ENCODE assay signal across 8 cellular contexts in genomic region chr10:21527634-21528451, GRCh38. TPM values are rescaled to one million over a fixed set of nuclear protein-coding genes. Genes with fewer than 3 reads are reported as not detected.
DNase-seq lines count a peak whose midpoint lies in the region; ATAC-seq lines count a peak whose summit lies in the region.

No MANE protein-coding gene starts in this region.

- CTCF ChIA-PET in CD8-positive, alpha-beta memory T cell (lab: Charles Lee): interaction anchor here (1.8 to 3.1 kb wide), 3 partner anchors 9 to 32 kb away, joined by 4 to 19 read pairs (median 8); no protein-coding TSS in a partner anchor

- peaks cover 26 to 38% (median 34%) of the 10 kb centered on the region in 3 donors for H3K4me1 Mint-ChIP-seq in CD8-positive, alpha-beta memory T cell
- peaks cover 17 to 36% (median 20%) of the 10 kb centered on the region in 3 donors for H3K4me1 Mint-ChIP-seq in IgD-negative memory B cell
- H3K4me1 Mint-ChIP-seq in activated naive CD8-positive, alpha-beta T cell treated with anti-CD3 and anti-CD28 coated beads for 36 hours: peaks cover 32% of the 10 kb centered on the region
- H3K4me1 Mint-ChIP-seq in immature natural killer cell: peaks cover 24 to 36% of the 10 kb centered on the region in 2 donors
- H3K4me1 Mint-ChIP-seq in stimulated activated naive B cell treated with anti-CD40 and anti-IgM and Interleukin-4, amounts not matched to agents 10 μg/mL and 1 μg/mL and 100 μg/mL, for 72 hours: peaks cover 18 to 28% of the 10 kb centered on the region in 2 donors

- no peak for ATAC-seq in stimulated activated naive B cell treated with anti-CD40 and anti-IgM and Interleukin-4, amounts not matched to agents 10 μg/mL and 1 μg/mL and 100 μg/mL, for 72 hours (replicated peaks)
- no peak for ATAC-seq in GM19397 (IDR thresholded peaks at IDR 0.05; ENCODE audit: unreplicated experiment)
- no peak for ATAC-seq in HG03432 (IDR thresholded peaks at IDR 0.05; ENCODE audit: unreplicated experiment)

- H3K27me3 Mint-ChIP-seq in CD8-positive, alpha-beta memory T cell: peaks cover 7 to 10% of the 10 kb centered on the region in 2 donors
- H3K27me3 Mint-ChIP-seq in IgD-negative memory B cell (peaks cover 22% of the 10 kb centered on the region), immature natural killer cell (ENCODE audit: low read depth in 3 of 3) (peaks cover 38 to 55% (median 40%) of the 10 kb centered on the region in 3 donors)
- peaks cover 59% of the 10 kb centered on the region for H3K27me3 Mint-ChIP-seq in activated naive CD8-positive, alpha-beta T cell treated with anti-CD3 and anti-CD28 coated beads for 36 hours
- peaks cover 30 to 34% of the 10 kb centered on the region in 2 donors for H3K27me3 Mint-ChIP-seq in stimulated activated naive B cell treated with anti-CD40 and anti-IgM and Interleukin-4, amounts not matched to agents 10 μg/mL and 1 μg/mL and 100 μg/mL, for 72 hours

- H3K4me3 Mint-ChIP-seq in CD8-positive, alpha-beta memory T cell: peak overlapping the region; percentile 72 to 92 (median 80)
- H3K4me3 Mint-ChIP-seq in IgD-negative memory B cell (peak overlapping the region; percentile 80 to 92 (median 86)), immature natural killer cell (peak overlapping the region; percentile 75 to 83 (median 79))
- peak overlapping the region; percentile 68 for H3K4me3 Mint-ChIP-seq in activated naive CD8-positive, alpha-beta T cell treated with anti-CD3 and anti-CD28 coated beads for 36 hours
- H3K4me3 Mint-ChIP-seq in stimulated activated naive B cell treated with anti-CD40 and anti-IgM and Interleukin-4, amounts not matched to agents 10 μg/mL and 1 μg/mL and 100 μg/mL, for 72 hours: peak overlapping the region; percentile 80 to 88

- no peak overlapping the region for H3K4me3 ChIP-seq in CD8-positive, alpha-beta memory T cell (ENCODE audit: low read length)

- H3K9me3 ChIP-seq in CD8-positive, alpha-beta memory T cell (ENCODE audit: low read length): no peaks in the 10 kb centered on the region

- peak overlapping the region in 7 of 8 donors; percentile 14 to 81 (median 71) for H3K27ac Mint-ChIP-seq in CD8-positive, alpha-beta memory T cell
- H3K27ac Mint-ChIP-seq in IgD-negative memory B cell (peak overlapping the region; percentile 79 to 97 (median 83)), immature natural killer cell (peak overlapping the region in 3 of 6 donors; percentile 43 to 79 (median 70))
- peak overlapping the region; percentile 72 for H3K27ac Mint-ChIP-seq in activated naive CD8-positive, alpha-beta T cell treated with anti-CD3 and anti-CD28 coated beads for 36 hours
- H3K27ac Mint-ChIP-seq in stimulated activated naive B cell treated with anti-CD40 and anti-IgM and Interleukin-4, amounts not matched to agents 10 μg/mL and 1 μg/mL and 100 μg/mL, for 72 hours: peak overlapping the region; percentile 72

- peaks cover 16% of the 10 kb centered on the region for H3K4me1 ChIP-seq in CD8-positive, alpha-beta memory T cell (ENCODE audit: insufficient read depth, low read length)

- no peak for DNase-seq in CD8-positive, alpha-beta memory T cell
- no peak for DNase-seq in activated naive CD8-positive, alpha-beta T cell treated with anti-CD3 and anti-CD28 coated beads for 36 hours
- DNase-seq in immature natural killer cell (no peak), activated gamma-delta T cell treated with Interleukin-2 at 50 U/mL for 16 hours (no peak)
- no peak for DNase-seq in stimulated activated naive B cell treated with anti-CD40 and anti-IgM and Interleukin-4, amounts not matched to agents 10 μg/mL and 1 μg/mL and 100 μg/mL, for 72 hours

- no peaks in the 10 kb centered on the region for H3K27me3 ChIP-seq in CD8-positive, alpha-beta memory T cell (ENCODE audit: insufficient read depth, low read length, poor library complexity, severe bottlenecking)

- POLR2A ChIA-PET in CD8-positive, alpha-beta memory T cell (lab: Charles Lee): interaction anchor here (0.5 to 2.2 kb wide), 7 partner anchors 10 to 1073 kb away, joined by 3 to 8 read pairs (median 4); no protein-coding TSS in a partner anchor

- no peaks in the 10 kb centered on the region for H3K36me3 ChIP-seq in CD8-positive, alpha-beta memory T cell (ENCODE audit: insufficient read depth, low read length)

- H3K27ac ChIP-seq in CD8-positive, alpha-beta memory T cell (ENCODE audit: low read depth, low read length): peak overlapping the region; percentile 70

- H3K36me3 Mint-ChIP-seq in CD8-positive, alpha-beta memory T cell: peaks cover 0 to 11% (median 0%) of the 10 kb centered on the region in 3 donors
- H3K36me3 Mint-ChIP-seq in IgD-negative memory B cell (peaks cover 1% of the 10 kb centered on the region), immature natural killer cell (peaks cover 0 to 6% (median 0%) of the 10 kb centered on the region in 3 donors)
- H3K36me3 Mint-ChIP-seq in activated naive CD8-positive, alpha-beta T cell treated with anti-CD3 and anti-CD28 coated beads for 36 hours: no peaks in the 10 kb centered on the region
- H3K36me3 Mint-ChIP-seq in stimulated activated naive B cell treated with anti-CD40 and anti-IgM and Interleukin-4, amounts not matched to agents 10 μg/mL and 1 μg/mL and 100 μg/mL, for 72 hours: peaks cover 4 to 10% of the 10 kb centered on the region in 2 donors

- no peaks in the 10 kb centered on the region for H3K9me3 Mint-ChIP-seq in CD8-positive, alpha-beta memory T cell
- peaks cover 0 to 6% (median 0%) of the 10 kb centered on the region in 3 donors for H3K9me3 Mint-ChIP-seq in IgD-negative memory B cell
- H3K9me3 Mint-ChIP-seq in activated naive CD8-positive, alpha-beta T cell treated with anti-CD3 and anti-CD28 coated beads for 36 hours: no peaks in the 10 kb centered on the region
- H3K9me3 Mint-ChIP-seq in immature natural killer cell: peaks cover 0 to 7% (median 0%) of the 10 kb centered on the region in 6 donors
- no peaks in the 10 kb centered on the region for H3K9me3 Mint-ChIP-seq in stimulated activated naive B cell treated with anti-CD40 and anti-IgM and Interleukin-4, amounts not matched to agents 10 μg/mL and 1 μg/mL and 100 μg/mL, for 72 hours

RNA-seq across cellular contexts. Expression of gene SKIDA1, which starts 2.4 kb away (rescaled TPM):
- total RNA-seq in CD8-positive, alpha-beta memory T cell: under 1 TPM; 0.24 to 0.35 TPM
- polyA plus RNA-seq in CD8-positive, alpha-beta memory T cell: 0.20 TPM
- not detected for polyA plus RNA-seq in IgD-negative memory B cell
- under 1 TPM in 1 of 2 experiments, not detected in 1; 0.54 TPM for total RNA-seq in activated naive CD8-positive, alpha-beta T cell treated with anti-CD3 and anti-CD28 coated beads for 36 hours
- not detected for polyA plus RNA-seq in immature natural killer cell

RNA-seq across cellular contexts. Expression of gene MLLT10, which starts 6.2 kb away (rescaled TPM):
- 10 to 100 TPM; 35.6 to 37.2 TPM for total RNA-seq in CD8-positive, alpha-beta memory T cell
- 7.4 TPM for polyA plus RNA-seq in CD8-positive, alpha-beta memory T cell
- polyA plus RNA-seq in IgD-negative memory B cell (8.7 TPM), immature natural killer cell (1 to 10 TPM in 2 of 3 donors, under 1 TPM in 1; 0.81 to 5.1 (median 4.8) TPM)
- 10 to 100 TPM; 33.9 to 36.2 TPM for total RNA-seq in activated naive CD8-positive, alpha-beta T cell treated with anti-CD3 and anti-CD28 coated beads for 36 hours
